ENCODE assay signal across 9 cellular contexts in the genomic region with DNA sequence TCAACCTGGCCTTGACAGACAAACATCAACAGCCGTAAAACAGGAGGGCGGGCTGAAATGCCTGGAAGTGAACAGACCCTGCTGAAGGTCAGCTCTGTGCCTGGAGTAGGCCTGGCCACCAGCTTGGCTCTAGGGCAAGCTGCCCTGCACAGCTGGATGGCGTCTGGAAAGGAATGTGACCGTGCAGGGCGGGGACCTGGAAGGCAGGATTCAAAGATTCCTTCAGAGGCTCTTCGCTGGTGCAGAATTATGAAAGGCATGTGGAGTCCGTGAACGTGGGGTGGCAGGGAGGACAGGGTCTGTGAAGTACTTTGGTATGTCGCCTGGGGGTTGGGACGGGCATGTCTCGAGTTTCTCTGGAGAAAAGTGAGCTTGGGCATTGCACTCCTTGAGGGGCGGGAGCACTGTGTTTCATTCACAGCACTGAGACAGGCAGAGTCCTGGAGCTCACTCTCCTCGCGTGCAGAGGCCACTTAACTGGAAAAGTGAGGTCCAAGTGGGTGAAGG. TPM values are rescaled to one million over a fixed set of nuclear protein-coding genes. Genes with fewer than 3 reads are reported as not detected.
DNase-seq lines count a peak whose midpoint lies in the region; ATAC-seq, FAIRE-seq and TF ChIP-seq lines count a peak whose summit lies in the region.
"Had no signal": no experiment of that assay in that cellular context is flagged by ENCODE, and none has a peak within 500 bp of the region (broad histone marks: within the 10 kb centered on the region; RNA-seq: fewer than 3 reads in every experiment).

No MANE protein-coding gene starts in this region.

- TF ChIP-seq CTCF in astrocyte of the spinal cord (IDR thresholded peaks at IDR 0.05; ENCODE audit: low read depth, low read length), result no peak
- no peak; the same call in 1 of the 2 replicates for TF ChIP-seq CTCF in HepG2 (CRISPR knock-in tag; IDR thresholded peaks at IDR 0.05)
- TF ChIP-seq CTCF in testis (IDR thresholded peaks at IDR 0.05), result no peak

- WGBS in HepG2 (ENCODE audit: low lambda C conversion rate), result 6% methylated on average over 6 of the region's 14 CpGs
- WGBS in testis, 2 donors, result 25 to 31% methylated on average over 13 to 14 of the region's 14 CpGs

- peak overlapping the region; percentile 81 for H3K9ac ChIP-seq in HepG2 (ENCODE audit: insufficient read depth, low read depth, low read length)

- H3K9me3 ChIP-seq in HepG2 (ENCODE audit: low read length) (no peaks in the 10 kb centered on the region), testis (no peaks in the 10 kb centered on the region)

- POLR2A ChIA-PET in HepG2 (lab: Yijun Ruan, JAX), result interaction anchor here (1.1 to 10.4 kb wide), 5 partner anchors 12 to 188 kb away, joined by 3 to 132 read pairs (median 22); no protein-coding TSS in a partner anchor

- H3K4me1 ChIP-seq in ACC112 (ENCODE audit: control insufficient read depth, insufficient read depth, low read length, unreplicated experiment), result peaks cover 29% of the 10 kb centered on the region
- peaks cover 74% of the 10 kb centered on the region for H3K4me1 ChIP-seq in HepG2 (ENCODE audit: insufficient read depth, low read length)
- peaks cover 43% of the 10 kb centered on the region for H3K4me1 ChIP-seq in testis

- ATAC-seq in HepG2 (peak; percentile 42), HG02610 (IDR thresholded peaks at IDR 0.05; ENCODE audit: unreplicated experiment) (no peak)

- no peaks in the 10 kb centered on the region; the same call in 1 of the 2 replicates for H4K20me1 ChIP-seq in HepG2 (ENCODE audit: insufficient read depth, low read length)

- no peak for TF ChIP-seq POLR2A in HepG2 (IDR thresholded peaks at IDR 0.05; ENCODE audit: insufficient read depth in 1 of 2, low read depth in 2 of 2, low read length in 2 of 2)
- no peak for TF ChIP-seq POLR2A in testis (IDR thresholded peaks at IDR 0.05)

- peak; percentile 59 for FAIRE-seq in HepG2 (lab: Jason Lieb, UNC)
- FAIRE-seq: islet of Langerhans had no signal

- TF ChIP-seq RAD21 in HepG2 (CRISPR knock-in tag; IDR thresholded peaks at IDR 0.05), result no peak

- H3K27me3 ChIP-seq in ACC112 (ENCODE audit: insufficient read depth, low read length) (no peaks in the 10 kb centered on the region), HepG2 (ENCODE audit: control insufficient read depth in 1 of 2, insufficient read depth in 2 of 2, low read length in 2 of 2) (no peaks in the 10 kb centered on the region; a peak in 1 of 5 replicates), testis (no peaks in the 10 kb centered on the region)

- peak overlapping the region; percentile 98 for H3K4me2 ChIP-seq in HepG2 (ENCODE audit: low read depth, low read length)

- H3K36me3 ChIP-seq in ACC112 (ENCODE audit: insufficient read depth, low read length), result no peaks in the 10 kb centered on the region; the same call in 1 of the 2 replicates
- H3K36me3 ChIP-seq in HepG2 (replicated peaks in 1 of 2; ENCODE audit: control insufficient read depth in 1 of 2, insufficient read depth in 2 of 2, low read length in 2 of 2), result peaks cover 0 to 4% of the 10 kb centered on the region in 2 experiments; a peak in 1 of 5 replicates
- no peaks in the 10 kb centered on the region for H3K36me3 ChIP-seq in testis (ENCODE audit: low read depth, missing control alignments)

- DNase-seq in HK-2 (ENCODE audit: unreplicated experiment), result peak; percentile 31
- DNase-seq in astrocyte of the spinal cord (ENCODE audit: low read depth, low spot score), result peak; percentile 35
- peak; percentile 39 for DNase-seq in HepG2 (ENCODE audit: low spot score)
- DNase-seq in testis, result peak; percentile 44
- no peak for DNase-seq in RKO (ENCODE audit: low spot score)
- DNase-seq in activated CD4-positive, alpha-beta T cell treated with anti-CD3 and anti-CD28 coated beads, Interleukin-2, amount 50 U/mL, for 1 hour, result no peak

- H3K27ac ChIP-seq in ACC112 (ENCODE audit: low read depth, low read length) (peak overlapping the region; percentile 5; the same call in 1 of the 2 replicates), HepG2 (ENCODE audit: extremely low read length, insufficient read depth, low read length) (peak overlapping the region; percentile 47), testis (peak overlapping the region in 1 of 2 donors; percentile 75)

- CTCF ChIA-PET in HepG2 (lab: Yijun Ruan, JAX; ENCODE audit: low intra/inter-chr PET ratio, low total read pairs), result no interaction called here

- H2AFZ ChIP-seq in ACC112 (ENCODE audit: low read length, unreplicated experiment), result no peak overlapping the region
- H2AFZ ChIP-seq in HepG2 (ENCODE audit: low read length), result no peak overlapping the region

- peak overlapping the region; percentile 86 for H3K4me3 ChIP-seq in ACC112 (ENCODE audit: low read depth, low read length)
- peak overlapping the region; percentile 98 for H3K4me3 ChIP-seq in astrocyte of the spinal cord (ENCODE audit: low read depth, low read length)
- H3K4me3 ChIP-seq in HepG2 (replicated peaks in 1 of 3; ENCODE audit: insufficient read depth in 1 of 3, low read depth in 2 of 3, low read length in 3 of 3), result peak overlapping the region; percentile 83 to 99 (median 98)
- peak overlapping the region; percentile 84 to 91 for H3K4me3 ChIP-seq in testis

- BruUV-seq in HepG2 (replicated peaks; lab: Mats Ljungman, UMichigan), result no TSS peak

- H3K79me2 ChIP-seq in ACC112 (ENCODE audit: control insufficient read depth, insufficient read depth, low read length, unreplicated experiment) (peaks cover 51% of the 10 kb centered on the region), HepG2 (ENCODE audit: insufficient read depth, low read length) (peaks cover 42% of the 10 kb centered on the region)

- intact Hi-C loops in HepG2 (cut with micrococcal nuclease; ENCODE audit: unreplicated experiment), result no loop called here
- intact Hi-C loops in testis (cut with DNase I; ENCODE audit: low total_unique reads), result no loop called here

- TF ChIP-seq EP300 in HepG2 (IDR thresholded peaks at IDR 0.05; ENCODE audit: low read depth in 2 of 2, low read length in 2 of 2) (no peak; a peak in 1 of 4 replicates), HepG2 (CRISPR knock-in tag; IDR thresholded peaks at IDR 0.05; ENCODE audit: borderline replicate concordance) (no peak)

- in situ Hi-C loops in astrocyte of the spinal cord (cut with HindIII; ENCODE audit: low sequenced_read_pairs), result no loop called here
- in situ Hi-C loops in HepG2 (cut with HindIII; ENCODE audit: extremely low pct_ligation_motif_present, low pct_unique_long_range_greater_than_20kb), result no loop called here

RNA-seq across cellular contexts. Expression of gene EHD1, which starts 1.5 kb away (rescaled TPM):
- 22.0 and 26.6 TPM in 2 replicates for total RNA-seq in HepG2 (2016; rRNA removed; fragmentation: Illumina TruSeq; extraction: Trizol)
- 8.1 and 9.7 TPM in 2 replicates for total RNA-seq in HepG2 (2016; cell fraction: cytosol; rRNA removed; fragmentation: Illumina TruSeq; extraction: Trizol; ENCODE audit: low read depth)
- 22.9 and 29.1 TPM in 2 replicates for total RNA-seq in HepG2 (2016; cell fraction: insoluble cytoplasmic fraction; rRNA removed; fragmentation: Illumina TruSeq; extraction: Trizol)
- 11.0 and 11.5 TPM in 2 replicates for total RNA-seq in HepG2 (2016; cell fraction: membrane; rRNA removed; fragmentation: Illumina TruSeq; extraction: Trizol)
- total RNA-seq in HepG2 (2016; cell fraction: nucleus; rRNA removed; fragmentation: Illumina TruSeq; extraction: Trizol), result 16.8 and 19.6 TPM in 2 replicates
- 23.6 and 29.4 TPM in 2 replicates for polyA plus RNA-seq in HepG2 (2011; rRNA removed)
- polyA plus RNA-seq in HepG2 (2011; cell fraction: cytosol; rRNA removed), result 20.8 and 31.1 TPM in 2 replicates
- polyA plus RNA-seq in HepG2 (2011; cell fraction: nucleus; rRNA removed), result 42.3 and 43.0 TPM in 2 replicates
- polyA plus RNA-seq in HepG2 (2012), result 18.8 and 23.3 TPM in 2 replicates
- polyA plus RNA-seq in HepG2 (2016; cell fraction: cytosol; fragmentation: Illumina TruSeq; extraction: Trizol; ENCODE audit: low read depth), result 3.5 and 3.9 TPM in 2 replicates
- 29.0 and 35.3 TPM in 2 replicates for polyA plus RNA-seq in HepG2 (2016; cell fraction: insoluble cytoplasmic fraction; fragmentation: Illumina TruSeq; extraction: Trizol; ENCODE audit: low read depth)
- 7.9 and 9.3 TPM in 2 replicates for polyA plus RNA-seq in HepG2 (2016; cell fraction: membrane; fragmentation: Illumina TruSeq; extraction: Trizol; ENCODE audit: low read depth)
- polyA plus RNA-seq in HepG2 (2016; cell fraction: nucleus; fragmentation: Illumina TruSeq; extraction: Trizol; ENCODE audit: insufficient read depth, low read depth), result 33.4 and 34.4 TPM in 2 replicates
- 63.9 and 78.7 TPM in 2 replicates for polyA minus RNA-seq in HepG2 (2011; rRNA and poly(A)+ RNA removed; ENCODE audit: low replicate concordance)
- 21.2 and 28.0 TPM in 2 replicates for polyA minus RNA-seq in HepG2 (2011; cell fraction: cytosol; rRNA and poly(A)+ RNA removed)
- polyA minus RNA-seq in HepG2 (2011; cell fraction: nucleus; rRNA and poly(A)+ RNA removed), result 15.5 and 22.1 TPM in 2 replicates
- 100 to 1,000 TPM; 230 to 455 TPM for total RNA-seq in testis
- polyA plus RNA-seq in testis (ENCODE audit: insufficient read depth, low read depth, low replicate concordance), result 328 TPM

RNA-seq across cellular contexts. Expression of gene CDC42BPG, which starts 32.4 kb away (rescaled TPM):
- 0.77 and 1.4 TPM in 2 replicates for total RNA-seq in HepG2 (2016; rRNA removed; fragmentation: Illumina TruSeq; extraction: Trizol)
- total RNA-seq in HepG2 (2016; cell fraction: cytosol; rRNA removed; fragmentation: Illumina TruSeq; extraction: Trizol; ENCODE audit: low read depth), result 0.10 and 0.35 TPM in 2 replicates
- 0.42 and 1.4 TPM in 2 replicates for total RNA-seq in HepG2 (2016; cell fraction: insoluble cytoplasmic fraction; rRNA removed; fragmentation: Illumina TruSeq; extraction: Trizol)
- 0.37 and 0.38 TPM in 2 replicates for total RNA-seq in HepG2 (2016; cell fraction: membrane; rRNA removed; fragmentation: Illumina TruSeq; extraction: Trizol)
- 1.8 and 2.0 TPM in 2 replicates for total RNA-seq in HepG2 (2016; cell fraction: nucleus; rRNA removed; fragmentation: Illumina TruSeq; extraction: Trizol)
- 0.55 and 0.99 TPM in 2 replicates for polyA plus RNA-seq in HepG2 (2011; rRNA removed)
- 0.34 and 0.54 TPM in 2 replicates for polyA plus RNA-seq in HepG2 (2011; cell fraction: cytosol; rRNA removed)
- 6.3 and 7.3 TPM in 2 replicates for polyA plus RNA-seq in HepG2 (2011; cell fraction: nucleus; rRNA removed)
- 1.2 and 1.3 TPM in 2 replicates for polyA plus RNA-seq in HepG2 (2012)
- 0.06 and 0.11 TPM in 2 replicates for polyA plus RNA-seq in HepG2 (2016; cell fraction: cytosol; fragmentation: Illumina TruSeq; extraction: Trizol; ENCODE audit: low read depth)
- 0.63 and 0.75 TPM in 2 replicates for polyA plus RNA-seq in HepG2 (2016; cell fraction: insoluble cytoplasmic fraction; fragmentation: Illumina TruSeq; extraction: Trizol; ENCODE audit: low read depth)
- 0.24 and 0.70 TPM in 2 replicates for polyA plus RNA-seq in HepG2 (2016; cell fraction: membrane; fragmentation: Illumina TruSeq; extraction: Trizol; ENCODE audit: low read depth)
- 4.9 and 5.6 TPM in 2 replicates for polyA plus RNA-seq in HepG2 (2016; cell fraction: nucleus; fragmentation: Illumina TruSeq; extraction: Trizol; ENCODE audit: insufficient read depth, low read depth)
- 1.3 and 2.7 TPM in 2 replicates for polyA minus RNA-seq in HepG2 (2011; rRNA and poly(A)+ RNA removed; ENCODE audit: low replicate concordance)
- polyA minus RNA-seq in HepG2 (2011; cell fraction: cytosol; rRNA and poly(A)+ RNA removed), result 0.59 and 1.6 TPM in 2 replicates
- polyA minus RNA-seq in HepG2 (2011; cell fraction: nucleus; rRNA and poly(A)+ RNA removed), result 1.9 and 4.0 TPM in 2 replicates
- 1 to 10 TPM; 7.6 to 9.2 TPM for total RNA-seq in testis
- polyA plus RNA-seq in testis (ENCODE audit: insufficient read depth, low read depth, low replicate concordance), result 5.3 TPM

RNA-seq across cellular contexts. Expression of gene ATG2A, which starts 40.1 kb away (rescaled TPM):
- total RNA-seq in HepG2 (2016; rRNA removed; fragmentation: Illumina TruSeq; extraction: Trizol) (6.5 and 6.7 TPM in 2 replicates), testis (10 to 100 TPM; 51.1 to 56.1 TPM)
- 5.0 and 5.3 TPM in 2 replicates for total RNA-seq in HepG2 (2016; cell fraction: cytosol; rRNA removed; fragmentation: Illumina TruSeq; extraction: Trizol; ENCODE audit: low read depth)
- total RNA-seq in HepG2 (2016; cell fraction: insoluble cytoplasmic fraction; rRNA removed; fragmentation: Illumina TruSeq; extraction: Trizol), result 5.7 and 6.9 TPM in 2 replicates
- 3.5 and 4.7 TPM in 2 replicates for total RNA-seq in HepG2 (2016; cell fraction: membrane; rRNA removed; fragmentation: Illumina TruSeq; extraction: Trizol)
- 7.1 and 8.3 TPM in 2 replicates for total RNA-seq in HepG2 (2016; cell fraction: nucleus; rRNA removed; fragmentation: Illumina TruSeq; extraction: Trizol)
- polyA plus RNA-seq in HepG2 (2011; rRNA removed) (8.0 and 13.2 TPM in 2 replicates), testis (ENCODE audit: insufficient read depth, low read depth, low replicate concordance) (22.2 TPM)
- 4.6 and 6.5 TPM in 2 replicates for polyA plus RNA-seq in HepG2 (2011; cell fraction: cytosol; rRNA removed)
- 81.8 and 92.1 TPM in 2 replicates for polyA plus RNA-seq in HepG2 (2011; cell fraction: nucleus; rRNA removed)
- polyA plus RNA-seq in HepG2 (2012), result 14.9 and 21.4 TPM in 2 replicates
- polyA plus RNA-seq in HepG2 (2016; cell fraction: cytosol; fragmentation: Illumina TruSeq; extraction: Trizol; ENCODE audit: low read depth), result 1.0 and 1.2 TPM in 2 replicates
- polyA plus RNA-seq in HepG2 (2016; cell fraction: insoluble cytoplasmic fraction; fragmentation: Illumina TruSeq; extraction: Trizol; ENCODE audit: low read depth), result 5.5 and 7.6 TPM in 2 replicates
- 1.9 and 2.0 TPM in 2 replicates for polyA plus RNA-seq in HepG2 (2016; cell fraction: membrane; fragmentation: Illumina TruSeq; extraction: Trizol; ENCODE audit: low read depth)
- 19.9 and 22.1 TPM in 2 replicates for polyA plus RNA-seq in HepG2 (2016; cell fraction: nucleus; fragmentation: Illumina TruSeq; extraction: Trizol; ENCODE audit: insufficient read depth, low read depth)
- 20.7 and 23.4 TPM in 2 replicates for polyA minus RNA-seq in HepG2 (2011; rRNA and poly(A)+ RNA removed; ENCODE audit: low replicate concordance)
- 11.5 and 17.2 TPM in 2 replicates for polyA minus RNA-seq in HepG2 (2011; cell fraction: cytosol; rRNA and poly(A)+ RNA removed)
- polyA minus RNA-seq in HepG2 (2011; cell fraction: nucleus; rRNA and poly(A)+ RNA removed), result 24.7 and 27.0 TPM in 2 replicates

RNA-seq across cellular contexts. Expression of gene PPP2R5B, which starts 47.6 kb away (rescaled TPM):
- 1.6 and 2.3 TPM in 2 replicates for total RNA-seq in HepG2 (2016; rRNA removed; fragmentation: Illumina TruSeq; extraction: Trizol)
- total RNA-seq in HepG2 (2016; cell fraction: cytosol; rRNA removed; fragmentation: Illumina TruSeq; extraction: Trizol; ENCODE audit: low read depth), result 0.53 and 0.61 TPM in 2 replicates
- 1.6 and 2.9 TPM in 2 replicates for total RNA-seq in HepG2 (2016; cell fraction: insoluble cytoplasmic fraction; rRNA removed; fragmentation: Illumina TruSeq; extraction: Trizol)
- total RNA-seq in HepG2 (2016; cell fraction: membrane; rRNA removed; fragmentation: Illumina TruSeq; extraction: Trizol), result 1.7 and 1.9 TPM in 2 replicates
- 1.9 and 2.8 TPM in 2 replicates for total RNA-seq in HepG2 (2016; cell fraction: nucleus; rRNA removed; fragmentation: Illumina TruSeq; extraction: Trizol)
- polyA plus RNA-seq in HepG2 (2011; rRNA removed), result 8.3 and 12.6 TPM in 2 replicates
- polyA plus RNA-seq in HepG2 (2011; cell fraction: cytosol; rRNA removed), result 5.2 and 5.5 TPM in 2 replicates
- polyA plus RNA-seq in HepG2 (2011; cell fraction: nucleus; rRNA removed), result 38.0 and 39.6 TPM in 2 replicates
- polyA plus RNA-seq in HepG2 (2012), result 6.5 and 7.2 TPM in 2 replicates
- polyA plus RNA-seq in HepG2 (2016; cell fraction: cytosol; fragmentation: Illumina TruSeq; extraction: Trizol; ENCODE audit: low read depth), result 0.45 and 0.76 TPM in 2 replicates
- 1.6 and 2.0 TPM in 2 replicates for polyA plus RNA-seq in HepG2 (2016; cell fraction: insoluble cytoplasmic fraction; fragmentation: Illumina TruSeq; extraction: Trizol; ENCODE audit: low read depth)
- 1.3 and 2.0 TPM in 2 replicates for polyA plus RNA-seq in HepG2 (2016; cell fraction: membrane; fragmentation: Illumina TruSeq; extraction: Trizol; ENCODE audit: low read depth)
- polyA plus RNA-seq in HepG2 (2016; cell fraction: nucleus; fragmentation: Illumina TruSeq; extraction: Trizol; ENCODE audit: insufficient read depth, low read depth), result 6.5 and 7.0 TPM in 2 replicates
- 4.2 and 6.0 TPM in 2 replicates for polyA minus RNA-seq in HepG2 (2011; rRNA and poly(A)+ RNA removed; ENCODE audit: low replicate concordance)
- polyA minus RNA-seq in HepG2 (2011; cell fraction: cytosol; rRNA and poly(A)+ RNA removed), result 2.0 and 4.1 TPM in 2 replicates
- polyA minus RNA-seq in HepG2 (2011; cell fraction: nucleus; rRNA and poly(A)+ RNA removed), result 4.6 and 4.8 TPM in 2 replicates
- total RNA-seq in testis, result 10 to 100 TPM; 19.4 to 26.2 TPM
- polyA plus RNA-seq in testis (ENCODE audit: insufficient read depth, low read depth, low replicate concordance), result 9.9 TPM

RNA-seq across cellular contexts. Expression of gene GPHA2, which starts 58.8 kb away (rescaled TPM):
- 11.6 and 19.1 TPM in 2 replicates for total RNA-seq in HepG2 (2016; rRNA removed; fragmentation: Illumina TruSeq; extraction: Trizol)
- total RNA-seq in HepG2 (2016; cell fraction: cytosol; rRNA removed; fragmentation: Illumina TruSeq; extraction: Trizol; ENCODE audit: low read depth), result 5.4 and 8.4 TPM in 2 replicates
- total RNA-seq in HepG2 (2016; cell fraction: insoluble cytoplasmic fraction; rRNA removed; fragmentation: Illumina TruSeq; extraction: Trizol), result 14.5 and 23.6 TPM in 2 replicates
- total RNA-seq in HepG2 (2016; cell fraction: membrane; rRNA removed; fragmentation: Illumina TruSeq; extraction: Trizol), result 9.9 and 10.1 TPM in 2 replicates
- 16.1 and 16.5 TPM in 2 replicates for total RNA-seq in HepG2 (2016; cell fraction: nucleus; rRNA removed; fragmentation: Illumina TruSeq; extraction: Trizol)
- polyA plus RNA-seq in HepG2 (2011; rRNA removed), result 10.1 and 13.0 TPM in 2 replicates
- polyA plus RNA-seq in HepG2 (2011; cell fraction: cytosol; rRNA removed), result 9.1 and 24.9 TPM in 2 replicates
- polyA plus RNA-seq in HepG2 (2011; cell fraction: nucleus; rRNA removed), result 5.5 and 7.6 TPM in 2 replicates
- polyA plus RNA-seq in HepG2 (2012), result 4.9 and 6.7 TPM in 2 replicates
- polyA plus RNA-seq in HepG2 (2016; cell fraction: cytosol; fragmentation: Illumina TruSeq; extraction: Trizol; ENCODE audit: low read depth), result 8.6 and 12.5 TPM in 2 replicates
- 17.0 and 17.6 TPM in 2 replicates for polyA plus RNA-seq in HepG2 (2016; cell fraction: insoluble cytoplasmic fraction; fragmentation: Illumina TruSeq; extraction: Trizol; ENCODE audit: low read depth)
- polyA plus RNA-seq in HepG2 (2016; cell fraction: membrane; fragmentation: Illumina TruSeq; extraction: Trizol; ENCODE audit: low read depth), result 11.7 and 13.3 TPM in 2 replicates
- polyA plus RNA-seq in HepG2 (2016; cell fraction: nucleus; fragmentation: Illumina TruSeq; extraction: Trizol; ENCODE audit: insufficient read depth, low read depth), result 33.1 and 38.1 TPM in 2 replicates
- polyA minus RNA-seq in HepG2 (2011; rRNA and poly(A)+ RNA removed; ENCODE audit: low replicate concordance), result 18.7 TPM in 1 of 2 replicates, not detected in the other
- 2.4 TPM in 2 replicates for polyA minus RNA-seq in HepG2 (2011; cell fraction: cytosol; rRNA and poly(A)+ RNA removed)
- polyA minus RNA-seq in HepG2 (2011; cell fraction: nucleus; rRNA and poly(A)+ RNA removed), result 1.1 and 1.7 TPM in 2 replicates
- 1 to 10 TPM; 7.0 to 9.4 TPM for total RNA-seq in testis
- 6.9 TPM for polyA plus RNA-seq in testis (ENCODE audit: insufficient read depth, low read depth, low replicate concordance)

Comparison
In these comparisons a context has a peak if more than half of its experiments do, and no peak if none do; other contexts are left out.
1. DNase-seq: peak in HK-2 (single experiment), astrocyte of the spinal cord (single experiment), HepG2 (single experiment) and testis (single experiment); none in RKO (single experiment) and activated CD4-positive, alpha-beta T cell treated with anti-CD3 and anti-CD28 coated beads, Interleukin-2, amount 50 U/mL, for 1 hour (single experiment).
2. RNA of gene EHD1, which starts 1.5 kb away (total RNA-seq): 230 to 455 TPM in testis; 8.1 to 29.1 TPM in HepG2; every median in the first group is over 4 times any median in the second.
3. Peak in every context shown above with its lines, with median percentiles within 50 percentile points of each other: H3K4me3 ChIP-seq.